ENCODE assay signal across 11 cellular contexts in genomic region chr10:48309711-48310226, GRCh38. TPM values are rescaled to one million over a fixed set of nuclear protein-coding genes. Genes with fewer than 3 reads are reported as not detected.
DNase-seq lines count a peak whose midpoint lies in the region; ATAC-seq and TF ChIP-seq lines count a peak whose summit lies in the region.
"Had no signal": no experiment of that assay in that cellular context is flagged by ENCODE, and none has a peak within 500 bp of the region (broad histone marks: within the 10 kb centered on the region; RNA-seq: fewer than 3 reads in every experiment).

No MANE protein-coding gene starts in this region.

- peak overlapping the region; percentile 73 for H3K27ac Mint-ChIP-seq in HFFc6
- peak overlapping the region in 2 of 3 experiments; percentile 9 to 29 for H3K27ac Mint-ChIP-seq in nephron

- no peak overlapping the region for H3K4me2 ChIP-seq in mesendoderm (ENCODE audit: low read length)

- no peak overlapping the region for H2BK5ac ChIP-seq in mesendoderm (ENCODE audit: low read length)

- peaks cover 2% of the 10 kb centered on the region for H3K79me1 ChIP-seq in mesendoderm (ENCODE audit: low read length)

- no peak overlapping the region for H4K8ac ChIP-seq in mesendoderm (ENCODE audit: low read depth, low read length)

- H3K56ac ChIP-seq in mesendoderm (ENCODE audit: low read length): no peak overlapping the region

- H3K27me3 Mint-ChIP-seq in HFFc6 (ENCODE audit: insufficient read depth) (0 out of 2 replicates have a peak, but pooled peaks cover under 1% of the 10 kb centered on the region), nephron (ENCODE audit: low read depth) (peaks cover 4% of the 10 kb centered on the region)

- H3K23ac ChIP-seq in mesendoderm (ENCODE audit: low read length): no peak overlapping the region

- H3K9me3 Mint-ChIP-seq in HFFc6: no peaks in the 10 kb centered on the region
- no peaks in the 10 kb centered on the region for H3K9me3 Mint-ChIP-seq in nephron

- H3K79me2 ChIP-seq in mesendoderm (ENCODE audit: control insufficient read depth, insufficient read depth, low read length): peaks cover 25% of the 10 kb centered on the region

- H3K4me1 Mint-ChIP-seq in HFFc6 (ENCODE audit: low read depth) (peaks cover 74% of the 10 kb centered on the region), nephron (peaks cover 17% of the 10 kb centered on the region)

- no peak overlapping the region for H2AK5ac ChIP-seq in mesendoderm (ENCODE audit: low read length)

- H3K36me3 Mint-ChIP-seq in HFFc6 (ENCODE audit: low read depth) (peaks cover 34% of the 10 kb centered on the region), nephron (ENCODE audit: low read depth) (peaks cover 6% of the 10 kb centered on the region)

- no peak overlapping the region for H3K27ac ChIP-seq in mesendoderm (ENCODE audit: low read depth, low read length)
- H3K27ac ChIP-seq: HL-60 had no signal

- H3K4me1 ChIP-seq in mesendoderm (ENCODE audit: control insufficient read depth, low read depth, low read length): peaks cover 3% of the 10 kb centered on the region

- no peaks in the 10 kb centered on the region for H3K36me3 ChIP-seq in mesendoderm (ENCODE audit: control insufficient read depth, insufficient read depth, low read length)

- no peak for ATAC-seq in GM19397 (IDR thresholded peaks at IDR 0.05; ENCODE audit: unreplicated experiment)

- no CpG with 5 or more reads among the region's 2 CpGs for WGBS in mesendoderm (ENCODE audit: extremely low coverage, insufficient coverage, low lambda C conversion rate)

- no peak overlapping the region for H3K9ac ChIP-seq in mesendoderm (ENCODE audit: low read length)

- H3K4me3 Mint-ChIP-seq in HFFc6 (peak overlapping the region; percentile 74), nephron (peak overlapping the region; percentile 22 to 69 (median 31))

- H3K27me3 ChIP-seq in mesendoderm (ENCODE audit: insufficient read depth, low read length, poor library complexity): no peaks in the 10 kb centered on the region

- no peak overlapping the region for H3K4ac ChIP-seq in mesendoderm (ENCODE audit: low read depth, low read length)

- no peak overlapping the region for H3K18ac ChIP-seq in mesendoderm (ENCODE audit: low read length)

- DNase-seq in DMS 273 (lab: John Stamatoyannopoulos, UW; ENCODE audit: unreplicated experiment): peak; percentile 38
- no peak for DNase-seq in DMS 273 treated with DMSO at 0.1 percent for 48 hours (lab: John Stamatoyannopoulos, UW)
- DNase-seq in HFFc6: peak; percentile 77
- peak; percentile 72 for DNase-seq in amniotic epithelial cell (ENCODE audit: low read depth)
- no peak for DNase-seq in mesendoderm
- DNase-seq in AML-193 (lab: John Stamatoyannopoulos, UW): no peak
- DNase-seq: activated CD4-positive, alpha-beta T cell treated with anti-CD3 and anti-CD28 coated beads, Interleukin-2, amount 50 U/mL, for 4 hours had no signal

- no peak overlapping the region for H3K4me3 ChIP-seq in mesendoderm (ENCODE audit: low read length)
- H3K4me3 ChIP-seq: lung had no signal

- no peak overlapping the region for H2BK15ac ChIP-seq in mesendoderm (replicated peaks; ENCODE audit: low read depth)

- no peak overlapping the region for H2BK120ac ChIP-seq in mesendoderm (ENCODE audit: low read depth, low read length)

- no peak overlapping the region for H4K5ac ChIP-seq in mesendoderm (ENCODE audit: low read length)

- TF ChIP-seq CTCF in HFFc6 (IDR thresholded peaks at IDR 0.05) (peak; percentile 58), nephron (IDR thresholded peaks at IDR 0.05; ENCODE audit: unreplicated experiment in 3 of 3) (no peak)

RNA-seq across cellular contexts. Expression of gene MAPK8, which starts 3.3 kb away (rescaled TPM):
- total RNA-seq in HFFc6 (2021; fragmentation: NEBNext Ultra II Directional; extraction: Animal tissue kit (Norgen Biotek cat#: 25700)): 10 to 100 TPM; 56.3 to 96.6 (median 74.8) TPM
- polyA plus RNA-seq in mesendoderm (2013, experiment 1 of 2): 44.7 TPM
- 48.3 TPM for polyA plus RNA-seq in mesendoderm (2013, experiment 2 of 2)

RNA-seq across cellular contexts. Expression of gene FRMPD2, which starts 35.3 kb away (rescaled TPM):
- total RNA-seq in HFFc6 (2021; fragmentation: NEBNext Ultra II Directional; extraction: Animal tissue kit (Norgen Biotek cat#: 25700)): not detected
- 0.03 TPM for polyA plus RNA-seq in mesendoderm (2013, experiment 1 of 2)
- 0.03 TPM for polyA plus RNA-seq in mesendoderm (2013, experiment 2 of 2)

Comparison
In these comparisons a context has a peak if more than half of its experiments do, and no peak if none do; other contexts are left out.
1. DNase-seq: peak in DMS 273 (single experiment), HFFc6 (single experiment) and amniotic epithelial cell (single experiment); none in DMS 273 treated with DMSO at 0.1 percent for 48 hours (single experiment), mesendoderm (single experiment) and AML-193 (0 of 2).